In the genomic region with DNA sequence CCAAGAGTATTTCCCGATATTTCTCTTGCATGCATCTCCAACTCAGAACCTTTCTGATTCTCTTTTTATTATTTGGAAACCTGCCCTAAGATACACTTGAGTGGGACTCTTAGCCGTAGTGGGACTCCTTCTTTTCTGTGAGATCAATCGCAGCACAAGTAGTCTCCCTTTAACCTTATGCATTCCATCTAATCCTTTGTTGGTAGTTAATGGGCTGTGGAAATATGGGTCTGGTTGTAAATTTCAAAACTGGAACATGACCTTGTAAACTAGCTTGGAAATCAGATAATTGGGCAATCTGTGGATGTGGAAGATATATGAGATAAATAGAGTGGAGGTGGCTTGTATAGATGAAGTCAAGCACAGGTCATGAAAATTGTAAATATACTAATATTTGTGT, we compare ENCODE assay signal across 30 cellular contexts.
"Had no signal": no experiment of that assay in that cellular context is flagged by ENCODE, and none has a peak within 500 bp of the region (broad histone marks: within the 10 kb centered on the region; RNA-seq: fewer than 3 reads in every experiment).

No MANE protein-coding gene starts in this region.

- H3K9me3 ChIP-seq: body of pancreas, esophagus muscularis mucosa, gastroesophageal sphincter had no signal

- H3K4me3 Mint-ChIP-seq: activated B cell treated with CpG ODN at 0.5 μM for 24 hours; activated CD8-positive, alpha-beta T cell treated with anti-CD3 and anti-CD28 coated beads for 36 hours; activated naive CD8-positive, alpha-beta T cell; activated T-cell treated with anti-CD3 and anti-CD28 coated beads, Interleukin-2, amount 50 U/mL, for 4 hours; activated T-helper 17 cell treated with anti-CD3 and anti-CD28 coated beads, Interleukin-2, amount 50 U/mL, for 72 hours; effector memory CD8-positive, alpha-beta T cell; T-helper 17 cell; T-helper 2 cell treated with Interferon-gamma antibody and Interleukin-4, amounts not matched to agents 5 μg/mL and 100 μg/mL, for 36 hours had no signal

- H3K36me3 Mint-ChIP-seq: activated naive CD8-positive, alpha-beta T cell had no signal

- H3K27ac Mint-ChIP-seq: activated B cell treated with CpG ODN at 0.5 μM for 24 hours; activated CD8-positive, alpha-beta T cell treated with anti-CD3 and anti-CD28 coated beads for 36 hours; activated naive CD8-positive, alpha-beta T cell; activated T-helper 17 cell treated with anti-CD3 and anti-CD28 coated beads, Interleukin-2, amount 50 U/mL, for 72 hours; effector memory CD8-positive, alpha-beta T cell; T-helper 17 cell; T-helper 2 cell treated with Interferon-gamma antibody and Interleukin-4, amounts not matched to agents 5 μg/mL and 100 μg/mL, for 36 hours had no signal

- H3K27me3 Mint-ChIP-seq: activated B cell treated with CpG ODN at 0.5 μM for 24 hours; activated CD8-positive, alpha-beta T cell treated with anti-CD3 and anti-CD28 coated beads for 36 hours; activated T-helper 17 cell treated with anti-CD3 and anti-CD28 coated beads, Interleukin-2, amount 50 U/mL, for 72 hours; effector memory CD8-positive, alpha-beta T cell; T-helper 17 cell had no signal

- H3K4me3 ChIP-seq: body of pancreas, esophagus muscularis mucosa, gastroesophageal sphincter had no signal

- H3K9me3 Mint-ChIP-seq: activated B cell treated with CpG ODN at 0.5 μM for 24 hours; effector memory CD8-positive, alpha-beta T cell; T-helper 2 cell treated with Interferon-gamma antibody and Interleukin-4, amounts not matched to agents 5 μg/mL and 100 μg/mL, for 36 hours had no signal

- H3K27ac ChIP-seq: body of pancreas, esophagus muscularis mucosa, gastroesophageal sphincter, WERI-Rb-1 had no signal

- H3K4me1 Mint-ChIP-seq: activated B cell treated with CpG ODN at 0.5 μM for 24 hours; activated T-helper 17 cell treated with anti-CD3 and anti-CD28 coated beads, Interleukin-2, amount 50 U/mL, for 72 hours; T-helper 17 cell had no signal

- H3K36me3 ChIP-seq: esophagus muscularis mucosa, gastroesophageal sphincter, WERI-Rb-1 had no signal

- FAIRE-seq: colon had no signal

- H3K27me3 ChIP-seq: body of pancreas, esophagus muscularis mucosa, gastroesophageal sphincter had no signal

- DNase-seq: activated B cell treated with CpG ODN at 0.5 μM for 24 hours; activated CD4-positive, alpha-beta T cell treated with anti-CD3 and anti-CD28 coated beads for 48 hours; activated CD4-positive, alpha-beta T cell treated with anti-CD3 and anti-CD28 coated beads, Interleukin-2, amount 50 U/mL, for 1 hour; activated CD4-positive, alpha-beta T cell treated with anti-CD3 and anti-CD28 coated beads, Interleukin-2, amount 50 U/mL, for 48 hours; activated CD8-positive, alpha-beta memory T cell treated with anti-CD3 and anti-CD28 coated beads for 24 hours; activated CD8-positive, alpha-beta T cell treated with anti-CD3 and anti-CD28 coated beads for 36 hours; activated effector memory CD4-positive, alpha-beta T cell treated with Interleukin-2 at 50 U/mL for 16 hours; activated gamma-delta T cell treated with Interleukin-2 at 50 U/mL for 16 hours; activated naive CD4-positive, alpha-beta T cell treated with anti-CD3 and anti-CD28 coated beads, Interleukin-2, amount 50 U/mL, for 16 hours; activated naive CD4-positive, alpha-beta T cell treated with Interleukin-2 at 50 U/mL for 16 hours; activated T-cell treated with anti-CD3 and anti-CD28 coated beads, Interleukin-2, amount 50 U/mL, for 4 hours; amygdala; aorta; body of pancreas; cortex of kidney; dermis blood vessel endothelial cell; effector CD4-positive, alpha-beta T cell; effector memory CD8-positive, alpha-beta T cell; erythroblast; foreskin melanocyte; T-helper 1 cell; T-helper 17 cell; T1000; WERI-Rb-1 had no signal

- H3K4me1 ChIP-seq: body of pancreas, esophagus muscularis mucosa, gastroesophageal sphincter had no signal
